Comparison of ENCODE assay signal across 35 cellular contexts in genomic region chr2:15713475-15713874, GRCh38.
A peak's percentile ranks its signal among the peaks of the same experiment; 100 is the strongest.
DNase-seq lines count a peak whose midpoint lies in the region; ATAC-seq, FAIRE-seq and TF ChIP-seq lines count a peak whose summit lies in the region.
"Had no signal": no experiment of that assay in that cellular context is flagged by ENCODE, and none has a peak within 500 bp of the region (broad histone marks: within the 10 kb centered on the region; RNA-seq: fewer than 3 reads in every experiment).

No MANE protein-coding gene starts in this region.

- BruUV-seq in endothelial cell of umbilical vein (replicated peaks; lab: Mats Ljungman, UMichigan): no TSS peak

- no peak overlapping the region for H3K4me3 ChIP-seq in endothelial cell of umbilical vein (replicated peaks in 1 of 3; ENCODE audit: insufficient read depth in 1 of 3, low read depth in 1 of 3, low read length in 3 of 3)
- H3K4me3 ChIP-seq: A549; BLaER1; BLaER1 treated with 17β-estradiol and CSF1 and Interleukin-3, amounts not matched to agents 10 nM and 100 nM had no signal

- H3K9me3 ChIP-seq in endothelial cell of umbilical vein (replicated peaks; ENCODE audit: control insufficient read depth, insufficient read depth, low read length): no peaks in the 10 kb centered on the region
- H3K9me3 ChIP-seq: A549; BE2C; BLaER1; BLaER1 treated with 17β-estradiol and CSF1 and Interleukin-3, amounts not matched to agents 10 nM and 100 nM; Caco-2 had no signal

- no peaks in the 10 kb centered on the region for H3K36me3 Mint-ChIP-seq in activated T-cell treated with anti-CD3 and anti-CD28 coated beads, Interleukin-2, amount 50 U/mL, for 72 hours (ENCODE audit: insufficient read depth in 2 of 2)
- H3K36me3 Mint-ChIP-seq: CD14-positive monocyte; CD4-positive, alpha-beta memory T cell; CD4-positive, CD25-positive, alpha-beta regulatory T cell; CD8-positive, alpha-beta memory T cell; CD8-positive, alpha-beta T cell had no signal

- H3K27ac ChIP-seq in endothelial cell of umbilical vein (ENCODE audit: insufficient read depth, low read depth, low read length): no peak overlapping the region
- H3K27ac ChIP-seq: 22Rv1; A549; BLaER1; BLaER1 treated with 17β-estradiol and CSF1 and Interleukin-3, amounts not matched to agents 10 nM and 100 nM; C4-2B had no signal

- dilution Hi-C loops in endothelial cell of umbilical vein (cut with MboI; ENCODE audit: extremely low pct_ligation_motif_present, low sequenced_read_pairs): no loop called here

- H3K36me3 ChIP-seq in endothelial cell of umbilical vein (ENCODE audit: control insufficient read depth in 2 of 2, extremely low read depth in 1 of 2, insufficient read depth in 2 of 2, low read length in 2 of 2): no peaks in the 10 kb centered on the region
- H3K36me3 ChIP-seq: BE2C; BLaER1; BLaER1 treated with 17β-estradiol and CSF1 and Interleukin-3, amounts not matched to agents 10 nM and 100 nM had no signal

- no peak for TF ChIP-seq POLR2A in endothelial cell of umbilical vein (IDR thresholded peaks at IDR 0.05; ENCODE audit: low read depth, low read length)

- no peak overlapping the region for H2AFZ ChIP-seq in endothelial cell of umbilical vein (ENCODE audit: low read depth, low read length)

- no peaks in the 10 kb centered on the region for H3K9me3 Mint-ChIP-seq in activated T-cell treated with anti-CD3 and anti-CD28 coated beads, Interleukin-2, amount 50 U/mL, for 72 hours
- H3K9me3 Mint-ChIP-seq: CD4-positive, alpha-beta T cell; CD8-positive, alpha-beta T cell had no signal

- ATAC-seq in GM18868 (IDR thresholded peaks at IDR 0.05; ENCODE audit: unreplicated experiment) (no peak), GM21360 (IDR thresholded peaks at IDR 0.05; ENCODE audit: unreplicated experiment) (no peak)
- ATAC-seq in activated T-cell treated with anti-CD3 and anti-CD28 coated beads, Interleukin-2, amount 50 U/mL, for 72 hours (replicated peaks in 1 of 2): no peak
- ATAC-seq: A549; CD8-positive, alpha-beta T cell had no signal

- no peaks in the 10 kb centered on the region for H3K79me2 ChIP-seq in endothelial cell of umbilical vein (ENCODE audit: control insufficient read depth, insufficient read depth, low read length)

- no peaks in the 10 kb centered on the region for H3K27me3 ChIP-seq in endothelial cell of umbilical vein (ENCODE audit: control insufficient read depth in 2 of 2, insufficient read depth in 2 of 2, low read length in 2 of 2)
- H3K27me3 ChIP-seq: BE2C; BLaER1; BLaER1 treated with 17β-estradiol and CSF1 and Interleukin-3, amounts not matched to agents 10 nM and 100 nM had no signal

- intact Hi-C loops in endothelial cell of umbilical vein (cut with micrococcal nuclease): no loop called here

- no peak overlapping the region for H3K4me2 ChIP-seq in endothelial cell of umbilical vein (ENCODE audit: insufficient read depth, low read length)
- H3K4me2 ChIP-seq: A549; BLaER1; BLaER1 treated with 17β-estradiol and CSF1 and Interleukin-3, amounts not matched to agents 10 nM and 100 nM had no signal

- H3K27me3 Mint-ChIP-seq in activated T-cell treated with anti-CD3 and anti-CD28 coated beads, Interleukin-2, amount 50 U/mL, for 72 hours (ENCODE audit: low read depth): no peaks in the 10 kb centered on the region
- H3K27me3 Mint-ChIP-seq: CD4-positive, alpha-beta memory T cell; CD4-positive, alpha-beta T cell had no signal

- FAIRE-seq in endothelial cell of umbilical vein (lab: Jason Lieb, UNC) (peak; percentile 43), urothelium cell line (lab: Jason Lieb, UNC) (peak; percentile 20)
- FAIRE-seq: A204.1, A549, D721Med had no signal

- H3K27ac Mint-ChIP-seq in activated T-cell treated with anti-CD3 and anti-CD28 coated beads, Interleukin-2, amount 50 U/mL, for 72 hours: no peak overlapping the region
- H3K27ac Mint-ChIP-seq: B cell; CD14-positive monocyte; CD4-positive, alpha-beta memory T cell; CD4-positive, alpha-beta T cell; CD4-positive, CD25-positive, alpha-beta regulatory T cell; CD8-positive, alpha-beta memory T cell; CD8-positive, alpha-beta T cell had no signal

- CTCF ChIA-PET in endothelial cell of umbilical vein (lab: Charles Lee): no interaction called here

- no peak for TF ChIP-seq CTCF in endothelial cell of umbilical vein (IDR thresholded peaks at IDR 0.05; ENCODE audit: extremely low read depth in 1 of 2, insufficient read depth in 1 of 2, low read depth in 1 of 2, low read length in 2 of 2)

- no peaks in the 10 kb centered on the region for H3K4me1 Mint-ChIP-seq in activated T-cell treated with anti-CD3 and anti-CD28 coated beads, Interleukin-2, amount 50 U/mL, for 72 hours (ENCODE audit: low read depth)
- H3K4me1 Mint-ChIP-seq: B cell; CD14-positive monocyte; CD4-positive, CD25-positive, alpha-beta regulatory T cell; CD8-positive, alpha-beta memory T cell had no signal

- H3K4me3 Mint-ChIP-seq in activated T-cell treated with anti-CD3 and anti-CD28 coated beads, Interleukin-2, amount 50 U/mL, for 72 hours: no peak overlapping the region
- H3K4me3 Mint-ChIP-seq: B cell; CD14-positive monocyte; CD4-positive, alpha-beta memory T cell; CD4-positive, alpha-beta T cell; CD4-positive, CD25-positive, alpha-beta regulatory T cell; CD8-positive, alpha-beta memory T cell; CD8-positive, alpha-beta T cell had no signal

- POLR2A ChIA-PET in endothelial cell of umbilical vein (lab: Charles Lee): no interaction called here

- DNase-seq in SK-N-DZ (ENCODE audit: low spot score) (peak; percentile 93), endothelial cell of umbilical vein (ENCODE audit: low read depth, low spot score) (no peak), urothelium cell line (ENCODE audit: low spot score) (no peak)
- DNase-seq in activated T-cell treated with anti-CD3 and anti-CD28 coated beads, Interleukin-2, amount 50 U/mL, for 72 hours: no peak
- DNase-seq: 8988T; ACHN; AML-193; BE2C; C1 segment of cervical spinal cord; Caco-2; Calu3; CD4-positive, alpha-beta memory T cell; CD4-positive, alpha-beta T cell; CD4-positive, CD25-positive, alpha-beta regulatory T cell; CD8-positive, alpha-beta memory T cell; CD8-positive, alpha-beta T cell; COR-L47; DMS 273 treated with DMSO at 0.1 percent for 48 hours; DMS153; DMS53; DMS79; DMS79 treated with DMSO at 0.1 percent for 48 hours; DND-41; EL had no signal

- no peaks in the 10 kb centered on the region for H3K9me1 ChIP-seq in endothelial cell of umbilical vein (replicated peaks; ENCODE audit: control insufficient read depth, extremely low read depth, insufficient read depth, low read length)

- H3K9ac ChIP-seq in endothelial cell of umbilical vein (replicated peaks; ENCODE audit: extremely low read depth, insufficient read depth, low read length): no peak overlapping the region
- H3K9ac ChIP-seq: BLaER1; BLaER1 treated with 17β-estradiol and CSF1 and Interleukin-3, amounts not matched to agents 10 nM and 100 nM had no signal

- H4K20me1 ChIP-seq in endothelial cell of umbilical vein (replicated peaks; ENCODE audit: control insufficient read depth, extremely low read depth, insufficient read depth, low read length): no peaks in the 10 kb centered on the region
- H4K20me1 ChIP-seq: BLaER1; BLaER1 treated with 17β-estradiol and CSF1 and Interleukin-3, amounts not matched to agents 10 nM and 100 nM had no signal

- peaks cover 18% of the 10 kb centered on the region for H3K4me1 ChIP-seq in endothelial cell of umbilical vein (ENCODE audit: control insufficient read depth, extremely low read depth, insufficient read depth, low read length)
- H3K4me1 ChIP-seq: BE2C, Caco-2 had no signal

TF ChIP-seq in endothelial cell of umbilical vein, 7 proteins besides CTCF, POLR2A, EP300 and RAD21:
- no peak for TF ChIP-seq POLR2AphosphoS5 (IDR thresholded peaks at IDR 0.05; ENCODE audit: insufficient read depth, low read depth, low read length)
- no peak for TF ChIP-seq MAX (IDR thresholded peaks at IDR 0.05; ENCODE audit: insufficient read depth, insufficient read length)
- TF ChIP-seq FOS (IDR thresholded peaks at IDR 0.05; ENCODE audit: borderline replicate concordance, insufficient read depth, low read length): no peak
- no peak for TF ChIP-seq EZH2 (IDR thresholded peaks at IDR 0.05; ENCODE audit: borderline replicate concordance, low read depth, low read length, severe bottlenecking)
- no peak for TF ChIP-seq GATA2 (IDR thresholded peaks at IDR 0.05; ENCODE audit: insufficient read depth, insufficient read length, low read depth, low read length)
- no peak for TF ChIP-seq JUN (IDR thresholded peaks at IDR 0.05; ENCODE audit: borderline replicate concordance, insufficient read depth, insufficient read length, low read depth)
- TF ChIP-seq MYC (IDR thresholded peaks at IDR 0.05; ENCODE audit: low read depth, low read length): no peak
